Comparison of ENCODE assay signal across 1 cellular context in genomic region chr5:150428106-150428876, GRCh38.
TF ChIP-seq lines count a peak whose summit lies in the region.

No MANE protein-coding gene starts in this region.

TF ChIP-seq in HepG2, 621 proteins besides CTCF, POLR2A, EP300 and RAD21 (continued from another document and continues in another):
- TF ChIP-seq, protein P1, sequence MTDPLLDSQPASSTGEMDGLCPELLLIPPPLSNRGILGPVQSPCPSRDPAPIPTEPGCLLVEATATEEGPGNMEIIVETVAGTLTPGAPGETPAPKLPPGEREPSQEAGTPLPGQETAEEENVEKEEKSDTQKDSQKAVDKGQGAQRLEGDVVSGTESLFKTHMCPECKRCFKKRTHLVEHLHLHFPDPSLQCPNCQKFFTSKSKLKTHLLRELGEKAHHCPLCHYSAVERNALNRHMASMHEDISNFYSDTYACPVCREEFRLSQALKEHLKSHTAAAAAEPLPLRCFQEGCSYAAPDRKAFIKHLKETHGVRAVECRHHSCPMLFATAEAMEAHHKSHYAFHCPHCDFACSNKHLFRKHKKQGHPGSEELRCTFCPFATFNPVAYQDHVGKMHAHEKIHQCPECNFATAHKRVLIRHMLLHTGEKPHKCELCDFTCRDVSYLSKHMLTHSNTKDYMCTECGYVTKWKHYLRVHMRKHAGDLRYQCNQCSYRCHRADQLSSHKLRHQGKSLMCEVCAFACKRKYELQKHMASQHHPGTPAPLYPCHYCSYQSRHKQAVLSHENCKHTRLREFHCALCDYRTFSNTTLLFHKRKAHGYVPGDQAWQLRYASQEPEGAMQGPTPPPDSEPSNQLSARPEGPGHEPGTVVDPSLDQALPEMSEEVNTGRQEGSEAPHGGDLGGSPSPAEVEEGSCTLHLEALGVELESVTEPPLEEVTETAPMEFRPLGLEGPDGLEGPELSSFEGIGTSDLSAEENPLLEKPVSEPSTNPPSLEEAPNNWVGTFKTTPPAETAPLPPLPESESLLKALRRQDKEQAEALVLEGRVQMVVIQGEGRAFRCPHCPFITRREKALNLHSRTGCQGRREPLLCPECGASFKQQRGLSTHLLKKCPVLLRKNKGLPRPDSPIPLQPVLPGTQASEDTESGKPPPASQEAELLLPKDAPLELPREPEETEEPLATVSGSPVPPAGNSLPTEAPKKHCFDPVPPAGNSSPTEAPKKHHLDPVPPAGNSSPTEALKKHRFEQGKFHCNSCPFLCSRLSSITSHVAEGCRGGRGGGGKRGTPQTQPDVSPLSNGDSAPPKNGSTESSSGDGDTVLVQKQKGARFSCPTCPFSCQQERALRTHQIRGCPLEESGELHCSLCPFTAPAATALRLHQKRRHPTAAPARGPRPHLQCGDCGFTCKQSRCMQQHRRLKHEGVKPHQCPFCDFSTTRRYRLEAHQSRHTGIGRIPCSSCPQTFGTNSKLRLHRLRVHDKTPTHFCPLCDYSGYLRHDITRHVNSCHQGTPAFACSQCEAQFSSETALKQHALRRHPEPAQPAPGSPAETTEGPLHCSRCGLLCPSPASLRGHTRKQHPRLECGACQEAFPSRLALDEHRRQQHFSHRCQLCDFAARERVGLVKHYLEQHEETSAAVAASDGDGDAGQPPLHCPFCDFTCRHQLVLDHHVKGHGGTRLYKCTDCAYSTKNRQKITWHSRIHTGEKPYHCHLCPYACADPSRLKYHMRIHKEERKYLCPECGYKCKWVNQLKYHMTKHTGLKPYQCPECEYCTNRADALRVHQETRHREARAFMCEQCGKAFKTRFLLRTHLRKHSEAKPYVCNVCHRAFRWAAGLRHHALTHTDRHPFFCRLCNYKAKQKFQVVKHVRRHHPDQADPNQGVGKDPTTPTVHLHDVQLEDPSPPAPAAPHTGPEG (CRISPR knock-in tag; IDR thresholded peaks at IDR 0.05), result 0 out of 2 replicates have a peak, but pooled peaks have one; percentile 19
- peak; percentile 5; the same call in 1 of the 2 replicates for TF ChIP-seq POGZ (CRISPR knock-in tag; IDR thresholded peaks at IDR 0.05)
- TF ChIP-seq TAF1 (CRISPR knock-in tag; IDR thresholded peaks at IDR 0.05), result peak; percentile 72
- peak; percentile 19; the same call in 1 of the 2 replicates for TF ChIP-seq ELF1 (CRISPR knock-in tag; IDR thresholded peaks at IDR 0.05)
- TF ChIP-seq ZNF766 (CRISPR knock-in tag; IDR thresholded peaks at IDR 0.05; ENCODE audit: borderline replicate concordance), result no peak
- TF ChIP-seq LCORL (IDR thresholded peaks at IDR 0.05), result no peak
- peak; percentile 71 for TF ChIP-seq LCORL (CRISPR knock-in tag; IDR thresholded peaks at IDR 0.05)
- peak; percentile 53 for TF ChIP-seq FOXA3 (CRISPR knock-in tag; IDR thresholded peaks at IDR 0.05)
- 0 out of 2 replicates have a peak, but pooled peaks have one; percentile 34 for TF ChIP-seq NCOA1 (CRISPR knock-in tag; IDR thresholded peaks at IDR 0.05)
- TF ChIP-seq ZNF784 (CRISPR knock-in tag; IDR thresholded peaks at IDR 0.05; ENCODE audit: borderline replicate concordance), result no peak
- no peak for TF ChIP-seq SOX6 (IDR thresholded peaks at IDR 0.05)
- peak; percentile 41 for TF ChIP-seq SOX6 (CRISPR knock-in tag; IDR thresholded peaks at IDR 0.05)
- TF ChIP-seq MXD4 (CRISPR knock-in tag; IDR thresholded peaks at IDR 0.05), result no peak
- TF ChIP-seq BHLHE40 (IDR thresholded peaks at IDR 0.05; ENCODE audit: low read length), result 0 out of 2 replicates have a peak, but pooled peaks have one; percentile 10
- TF ChIP-seq, protein P2, sequence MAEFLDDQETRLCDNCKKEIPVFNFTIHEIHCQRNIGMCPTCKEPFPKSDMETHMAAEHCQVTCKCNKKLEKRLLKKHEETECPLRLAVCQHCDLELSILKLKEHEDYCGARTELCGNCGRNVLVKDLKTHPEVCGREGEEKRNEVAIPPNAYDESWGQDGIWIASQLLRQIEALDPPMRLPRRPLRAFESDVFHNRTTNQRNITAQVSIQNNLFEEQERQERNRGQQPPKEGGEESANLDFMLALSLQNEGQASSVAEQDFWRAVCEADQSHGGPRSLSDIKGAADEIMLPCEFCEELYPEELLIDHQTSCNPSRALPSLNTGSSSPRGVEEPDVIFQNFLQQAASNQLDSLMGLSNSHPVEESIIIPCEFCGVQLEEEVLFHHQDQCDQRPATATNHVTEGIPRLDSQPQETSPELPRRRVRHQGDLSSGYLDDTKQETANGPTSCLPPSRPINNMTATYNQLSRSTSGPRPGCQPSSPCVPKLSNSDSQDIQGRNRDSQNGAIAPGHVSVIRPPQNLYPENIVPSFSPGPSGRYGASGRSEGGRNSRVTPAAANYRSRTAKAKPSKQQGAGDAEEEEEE (CRISPR knock-in tag; IDR thresholded peaks at IDR 0.05; ENCODE audit: borderline replicate concordance), result no peak; the same call in 1 of the 2 replicates
- peak; percentile 41 for TF ChIP-seq ZNF18 (CRISPR knock-in tag; IDR thresholded peaks at IDR 0.05; ENCODE audit: insufficient replicate concordance)
- no peak for TF ChIP-seq SRY (CRISPR knock-in tag; IDR thresholded peaks at IDR 0.05)
- no peak for TF ChIP-seq RXRB (CRISPR knock-in tag; IDR thresholded peaks at IDR 0.05; ENCODE audit: borderline replicate concordance)
- TF ChIP-seq U2AF2 (IDR thresholded peaks at IDR 0.05; ENCODE audit: low read depth, low read length), result 0 out of 2 replicates have a peak, but pooled peaks have one; percentile 46
- TF ChIP-seq ZNF746 (CRISPR knock-in tag; IDR thresholded peaks at IDR 0.05), result no peak
- peak; percentile 50; the same call in 1 of the 2 replicates for TF ChIP-seq WIZ (CRISPR knock-in tag; IDR thresholded peaks at IDR 0.05)
- TF ChIP-seq THAP11 (CRISPR knock-in tag; IDR thresholded peaks at IDR 0.05), result peak; percentile 64
- TF ChIP-seq ZMYM2 (CRISPR knock-in tag; IDR thresholded peaks at IDR 0.05), result 0 out of 2 replicates have a peak, but pooled peaks have one; percentile 53
- TF ChIP-seq SP4 (CRISPR knock-in tag; IDR thresholded peaks at IDR 0.05), result peak; percentile 47; the same call in 1 of the 2 replicates
- TF ChIP-seq ZNF773 (CRISPR knock-in tag; IDR thresholded peaks at IDR 0.05; ENCODE audit: borderline replicate concordance), result no peak
- peak; percentile 70; the same call in 1 of the 2 replicates for TF ChIP-seq ZNF543 (CRISPR knock-in tag; IDR thresholded peaks at IDR 0.05)
- peak; percentile 44 for TF ChIP-seq ZSCAN21 (CRISPR knock-in tag; IDR thresholded peaks at IDR 0.05; ENCODE audit: borderline replicate concordance)
- TF ChIP-seq MED1 (CRISPR knock-in tag; IDR thresholded peaks at IDR 0.05), result 0 out of 2 replicates have a peak, but pooled peaks have one; percentile 24
- TF ChIP-seq, protein P3, sequence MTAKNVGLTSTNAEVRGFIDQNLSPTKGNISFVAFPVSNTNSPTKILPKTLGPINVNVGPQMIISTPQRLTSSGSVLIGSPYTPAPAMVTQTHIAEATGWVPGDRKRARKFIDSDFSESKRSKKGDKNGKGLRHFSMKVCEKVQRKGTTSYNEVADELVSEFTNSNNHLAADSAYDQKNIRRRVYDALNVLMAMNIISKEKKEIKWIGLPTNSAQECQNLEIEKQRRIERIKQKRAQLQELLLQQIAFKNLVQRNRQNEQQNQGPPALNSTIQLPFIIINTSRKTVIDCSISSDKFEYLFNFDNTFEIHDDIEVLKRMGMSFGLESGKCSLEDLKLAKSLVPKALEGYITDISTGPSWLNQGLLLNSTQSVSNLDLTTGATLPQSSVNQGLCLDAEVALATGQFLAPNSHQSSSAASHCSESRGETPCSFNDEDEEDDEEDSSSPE (CRISPR knock-in tag; IDR thresholded peaks at IDR 0.05), result peak; percentile 44
- no peak for TF ChIP-seq SMC3 (IDR thresholded peaks at IDR 0.05; ENCODE audit: low read length)
- TF ChIP-seq, protein P4, sequence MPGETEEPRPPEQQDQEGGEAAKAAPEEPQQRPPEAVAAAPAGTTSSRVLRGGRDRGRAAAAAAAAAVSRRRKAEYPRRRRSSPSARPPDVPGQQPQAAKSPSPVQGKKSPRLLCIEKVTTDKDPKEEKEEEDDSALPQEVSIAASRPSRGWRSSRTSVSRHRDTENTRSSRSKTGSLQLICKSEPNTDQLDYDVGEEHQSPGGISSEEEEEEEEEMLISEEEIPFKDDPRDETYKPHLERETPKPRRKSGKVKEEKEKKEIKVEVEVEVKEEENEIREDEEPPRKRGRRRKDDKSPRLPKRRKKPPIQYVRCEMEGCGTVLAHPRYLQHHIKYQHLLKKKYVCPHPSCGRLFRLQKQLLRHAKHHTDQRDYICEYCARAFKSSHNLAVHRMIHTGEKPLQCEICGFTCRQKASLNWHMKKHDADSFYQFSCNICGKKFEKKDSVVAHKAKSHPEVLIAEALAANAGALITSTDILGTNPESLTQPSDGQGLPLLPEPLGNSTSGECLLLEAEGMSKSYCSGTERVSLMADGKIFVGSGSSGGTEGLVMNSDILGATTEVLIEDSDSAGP (CRISPR knock-in tag; IDR thresholded peaks at IDR 0.05; ENCODE audit: borderline replicate concordance), result peak; percentile 70; the same call in 1 of the 2 replicates
- 0 out of 2 replicates have a peak, but pooled peaks have one; percentile 16 for TF ChIP-seq MTERF4 (CRISPR knock-in tag; IDR thresholded peaks at IDR 0.05)
- TF ChIP-seq, protein P5, sequence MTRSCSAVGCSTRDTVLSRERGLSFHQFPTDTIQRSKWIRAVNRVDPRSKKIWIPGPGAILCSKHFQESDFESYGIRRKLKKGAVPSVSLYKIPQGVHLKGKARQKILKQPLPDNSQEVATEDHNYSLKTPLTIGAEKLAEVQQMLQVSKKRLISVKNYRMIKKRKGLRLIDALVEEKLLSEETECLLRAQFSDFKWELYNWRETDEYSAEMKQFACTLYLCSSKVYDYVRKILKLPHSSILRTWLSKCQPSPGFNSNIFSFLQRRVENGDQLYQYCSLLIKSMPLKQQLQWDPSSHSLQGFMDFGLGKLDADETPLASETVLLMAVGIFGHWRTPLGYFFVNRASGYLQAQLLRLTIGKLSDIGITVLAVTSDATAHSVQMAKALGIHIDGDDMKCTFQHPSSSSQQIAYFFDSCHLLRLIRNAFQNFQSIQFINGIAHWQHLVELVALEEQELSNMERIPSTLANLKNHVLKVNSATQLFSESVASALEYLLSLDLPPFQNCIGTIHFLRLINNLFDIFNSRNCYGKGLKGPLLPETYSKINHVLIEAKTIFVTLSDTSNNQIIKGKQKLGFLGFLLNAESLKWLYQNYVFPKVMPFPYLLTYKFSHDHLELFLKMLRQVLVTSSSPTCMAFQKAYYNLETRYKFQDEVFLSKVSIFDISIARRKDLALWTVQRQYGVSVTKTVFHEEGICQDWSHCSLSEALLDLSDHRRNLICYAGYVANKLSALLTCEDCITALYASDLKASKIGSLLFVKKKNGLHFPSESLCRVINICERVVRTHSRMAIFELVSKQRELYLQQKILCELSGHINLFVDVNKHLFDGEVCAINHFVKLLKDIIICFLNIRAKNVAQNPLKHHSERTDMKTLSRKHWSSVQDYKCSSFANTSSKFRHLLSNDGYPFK (CRISPR knock-in tag; IDR thresholded peaks at IDR 0.05; ENCODE audit: borderline replicate concordance), result peak; percentile 32; the same call in 1 of the 2 replicates
- no peak; the same call in 1 of the 2 replicates for TF ChIP-seq CREB1 (IDR thresholded peaks at IDR 0.05)
- peak; percentile 34; the same call in 1 of the 2 replicates for TF ChIP-seq CREB1 (CRISPR knock-in tag; IDR thresholded peaks at IDR 0.05)
- no peak for TF ChIP-seq ZNF549 (CRISPR knock-in tag; IDR thresholded peaks at IDR 0.05)
- peak; percentile 77 for TF ChIP-seq ZNF687 (CRISPR knock-in tag; IDR thresholded peaks at IDR 0.05)
- TF ChIP-seq, protein P6, sequence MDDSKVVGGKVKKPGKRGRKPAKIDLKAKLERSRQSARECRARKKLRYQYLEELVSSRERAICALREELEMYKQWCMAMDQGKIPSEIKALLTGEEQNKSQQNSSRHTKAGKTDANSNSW (CRISPR knock-in tag; IDR thresholded peaks at IDR 0.05; ENCODE audit: borderline replicate concordance), result no peak
- peak; percentile 66; the same call in 1 of the 2 replicates for TF ChIP-seq AKAP8 (CRISPR knock-in tag; IDR thresholded peaks at IDR 0.05)
